ENCODE assay signal across 1 cellular context in the genomic region with DNA sequence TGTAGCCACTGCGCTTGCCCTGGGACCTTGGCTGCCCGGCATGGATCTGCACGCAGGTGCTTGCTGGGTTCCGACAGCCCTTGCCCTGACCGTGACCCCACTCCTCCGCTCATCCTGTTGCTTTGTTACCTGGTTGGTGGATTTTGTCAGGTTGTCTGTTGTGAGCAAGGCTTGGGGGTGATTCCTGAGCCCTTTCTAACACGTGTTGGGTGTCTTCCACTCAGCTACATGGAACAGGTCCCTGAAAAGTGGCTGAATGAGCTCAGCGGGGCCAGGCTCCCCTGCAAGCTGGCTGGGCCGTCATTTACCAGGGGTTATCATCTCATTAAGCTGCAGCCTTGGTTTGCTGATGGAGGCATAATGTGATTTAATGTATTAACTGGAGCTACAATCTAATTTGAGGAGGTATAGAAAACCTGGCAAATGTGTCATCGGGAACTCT.
TF ChIP-seq lines count a peak whose summit lies in the region.

No MANE protein-coding gene starts in this region.

TF ChIP-seq in SK-N-SH, 30 proteins besides CTCF, POLR2A, EP300 and RAD21 (continued from another document):
- TF ChIP-seq TEAD4 (IDR thresholded peaks at IDR 0.05; ENCODE audit: borderline replicate concordance, insufficient read depth) (0 out of 2 replicates have a peak, but pooled peaks have one; percentile 27), SMC3 (IDR thresholded peaks at IDR 0.05; ENCODE audit: low read depth, low read length) (peak; percentile 11; the same call in 1 of the 2 replicates), RCOR1 (IDR thresholded peaks at IDR 0.05; ENCODE audit: low read length) (peak; percentile 94), GATA2 (CRISPR knock-in tag; IDR thresholded peaks at IDR 0.05) (peak; percentile 96), CHD2 (IDR thresholded peaks at IDR 0.05; ENCODE audit: low read length, partially characterized antibody) (peak; percentile 86), FOXJ3 (CRISPR knock-in tag; IDR thresholded peaks at IDR 0.05) (peak; percentile 90), NRF1 (IDR thresholded peaks at IDR 0.05; ENCODE audit: low read depth, low read length) (no peak), ZBTB33 (IDR thresholded peaks at IDR 0.05; ENCODE audit: borderline replicate concordance, low read depth) (no peak), MXI1 (IDR thresholded peaks at IDR 0.05; ENCODE audit: low read depth, low read length) (peak; percentile 93)
- TF ChIP-seq, protein P1, sequence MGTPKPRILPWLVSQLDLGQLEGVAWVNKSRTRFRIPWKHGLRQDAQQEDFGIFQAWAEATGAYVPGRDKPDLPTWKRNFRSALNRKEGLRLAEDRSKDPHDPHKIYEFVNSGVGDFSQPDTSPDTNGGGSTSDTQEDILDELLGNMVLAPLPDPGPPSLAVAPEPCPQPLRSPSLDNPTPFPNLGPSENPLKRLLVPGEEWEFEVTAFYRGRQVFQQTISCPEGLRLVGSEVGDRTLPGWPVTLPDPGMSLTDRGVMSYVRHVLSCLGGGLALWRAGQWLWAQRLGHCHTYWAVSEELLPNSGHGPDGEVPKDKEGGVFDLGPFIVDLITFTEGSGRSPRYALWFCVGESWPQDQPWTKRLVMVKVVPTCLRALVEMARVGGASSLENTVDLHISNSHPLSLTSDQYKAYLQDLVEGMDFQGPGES (IDR thresholded peaks at IDR 0.05; ENCODE audit: low read depth, low read length): no peak
